ENCODE assay signal across 9 cellular contexts in the genomic region with DNA sequence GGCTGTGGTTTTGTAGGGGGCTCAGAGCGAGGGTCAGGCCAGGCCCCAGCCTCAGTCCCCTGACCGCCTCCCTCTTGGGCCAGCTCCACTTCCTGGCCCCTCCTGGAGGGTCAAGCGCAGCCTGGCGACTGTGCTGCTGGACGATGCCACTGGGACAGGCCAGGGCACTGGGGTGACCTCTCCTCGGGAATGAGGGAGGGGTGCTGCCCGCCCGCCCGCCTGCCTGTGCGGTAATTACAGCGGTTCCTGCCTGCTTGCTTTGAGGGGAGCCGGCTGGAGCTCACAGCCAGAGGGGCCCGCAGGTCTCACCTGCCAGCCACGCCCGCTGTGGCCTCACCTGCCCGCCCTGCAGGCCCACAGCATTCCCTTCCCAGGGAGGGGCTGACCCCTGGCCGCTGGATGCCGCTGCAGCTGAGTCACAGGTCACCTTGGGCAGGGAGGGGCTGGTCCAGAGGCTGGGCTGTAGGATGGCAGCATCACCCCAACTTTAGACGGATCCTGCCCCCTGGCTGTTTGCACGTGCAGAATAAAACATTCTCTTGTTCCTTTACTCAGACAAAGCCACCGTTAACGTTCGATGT.
A peak's percentile ranks its signal among the peaks of the same experiment; 100 is the strongest.
DNase-seq lines count a peak whose midpoint lies in the region; ATAC-seq and TF ChIP-seq lines count a peak whose summit lies in the region.
"Had no signal": no experiment of that assay in that cellular context is flagged by ENCODE, and none has a peak within 500 bp of the region (broad histone marks: within the 10 kb centered on the region; RNA-seq: fewer than 3 reads in every experiment).

No MANE protein-coding gene starts in this region.

- peaks cover 29% of the 10 kb centered on the region for H3K27me3 Mint-ChIP-seq in HFFc6 (ENCODE audit: insufficient read depth)
- H3K27me3 Mint-ChIP-seq in activated T-helper 17 cell treated with anti-CD3 and anti-CD28 coated beads, Interleukin-2, amount 50 U/mL, for 72 hours, result peaks cover 12% of the 10 kb centered on the region
- peaks cover 65% of the 10 kb centered on the region for H3K27me3 Mint-ChIP-seq in stimulated activated memory B cell treated with anti-CD40 and anti-IgM and Interleukin-4, amounts not matched to agents 10 μg/mL and 1 μg/mL and 100 μg/mL, for 72 hours

- H3K27ac ChIP-seq in lower lobe of right lung, result no peak overlapping the region

- no peak overlapping the region for H3K4me3 Mint-ChIP-seq in HFFc6
- no peak overlapping the region for H3K4me3 Mint-ChIP-seq in activated T-helper 17 cell treated with anti-CD3 and anti-CD28 coated beads, Interleukin-2, amount 50 U/mL, for 72 hours
- H3K4me3 Mint-ChIP-seq in stimulated activated memory B cell treated with anti-CD40 and anti-IgM and Interleukin-4, amounts not matched to agents 10 μg/mL and 1 μg/mL and 100 μg/mL, for 72 hours, result no peak overlapping the region
- H3K4me3 Mint-ChIP-seq: dendritic cell treated with granulocyte-macrophage colony-stimulating factor and Interleukin-4, amounts not matched to agents 40 ng/mL and 50 ng/mL, for 4 days had no signal

- TF ChIP-seq CTCF in HFFc6 (IDR thresholded peaks at IDR 0.05) (peak; percentile 71), lower lobe of right lung (IDR thresholded peaks at IDR 0.05) (peak; percentile 43)

- no peaks in the 10 kb centered on the region for H3K9me3 ChIP-seq in lower lobe of right lung

- intact Hi-C loops in lower lobe of right lung (cut with DNase I), result no loop called here

- H3K27ac Mint-ChIP-seq in HFFc6, result no peak overlapping the region
- no peak overlapping the region for H3K27ac Mint-ChIP-seq in activated T-helper 17 cell treated with anti-CD3 and anti-CD28 coated beads, Interleukin-2, amount 50 U/mL, for 72 hours
- no peak overlapping the region for H3K27ac Mint-ChIP-seq in stimulated activated memory B cell treated with anti-CD40 and anti-IgM and Interleukin-4, amounts not matched to agents 10 μg/mL and 1 μg/mL and 100 μg/mL, for 72 hours
- H3K27ac Mint-ChIP-seq: dendritic cell treated with granulocyte-macrophage colony-stimulating factor and Interleukin-4, amounts not matched to agents 40 ng/mL and 50 ng/mL, for 4 days had no signal

- H3K36me3 ChIP-seq in lower lobe of right lung, result no peaks in the 10 kb centered on the region

- DNase-seq in COR-L47 (lab: John Stamatoyannopoulos, UW), result peak; percentile 26
- peak; percentile 42 for DNase-seq in HFFc6
- peak; percentile 76 for DNase-seq in lower lobe of right lung
- DNase-seq in NCI-H2107 (lab: John Stamatoyannopoulos, UW), result no peak
- no peak for DNase-seq in GM19240 (ENCODE audit: insufficient read length, low spot score)

- no peak overlapping the region for H3K4me3 ChIP-seq in lower lobe of right lung

- H3K9me3 Mint-ChIP-seq in HFFc6, result no peaks in the 10 kb centered on the region
- H3K9me3 Mint-ChIP-seq in activated T-helper 17 cell treated with anti-CD3 and anti-CD28 coated beads, Interleukin-2, amount 50 U/mL, for 72 hours, result no peaks in the 10 kb centered on the region
- H3K9me3 Mint-ChIP-seq in stimulated activated memory B cell treated with anti-CD40 and anti-IgM and Interleukin-4, amounts not matched to agents 10 μg/mL and 1 μg/mL and 100 μg/mL, for 72 hours, result no peaks in the 10 kb centered on the region
- H3K9me3 Mint-ChIP-seq: dendritic cell treated with granulocyte-macrophage colony-stimulating factor and Interleukin-4, amounts not matched to agents 40 ng/mL and 50 ng/mL, for 4 days had no signal

- H3K36me3 Mint-ChIP-seq in HFFc6 (ENCODE audit: low read depth), result no peaks in the 10 kb centered on the region
- H3K36me3 Mint-ChIP-seq in activated T-helper 17 cell treated with anti-CD3 and anti-CD28 coated beads, Interleukin-2, amount 50 U/mL, for 72 hours (ENCODE audit: low read depth), result no peaks in the 10 kb centered on the region
- H3K36me3 Mint-ChIP-seq in stimulated activated memory B cell treated with anti-CD40 and anti-IgM and Interleukin-4, amounts not matched to agents 10 μg/mL and 1 μg/mL and 100 μg/mL, for 72 hours, result no peaks in the 10 kb centered on the region

- peak; percentile 35 for ATAC-seq in activated T-helper 17 cell treated with anti-CD3 and anti-CD28 coated beads, Interleukin-2, amount 50 U/mL, for 72 hours (replicated peaks)
- ATAC-seq in lower lobe of right lung (peak; percentile 72 to 75), GM18909 (IDR thresholded peaks at IDR 0.05; ENCODE audit: poor library complexity, unreplicated experiment) (no peak)
- no peak for ATAC-seq in stimulated activated memory B cell treated with anti-CD40 and anti-IgM and Interleukin-4, amounts not matched to agents 10 μg/mL and 1 μg/mL and 100 μg/mL, for 72 hours

- H3K4me1 ChIP-seq in lower lobe of right lung, result peaks cover 13% of the 10 kb centered on the region

- H3K27me3 ChIP-seq in lower lobe of right lung (ENCODE audit: low read depth), result peaks cover 17% of the 10 kb centered on the region

- H3K4me1 Mint-ChIP-seq in HFFc6 (ENCODE audit: low read depth), result no peaks in the 10 kb centered on the region
- H3K4me1 Mint-ChIP-seq in activated T-helper 17 cell treated with anti-CD3 and anti-CD28 coated beads, Interleukin-2, amount 50 U/mL, for 72 hours, result no peaks in the 10 kb centered on the region
- no peaks in the 10 kb centered on the region for H3K4me1 Mint-ChIP-seq in stimulated activated memory B cell treated with anti-CD40 and anti-IgM and Interleukin-4, amounts not matched to agents 10 μg/mL and 1 μg/mL and 100 μg/mL, for 72 hours

Comparison
In these comparisons a context has a peak if more than half of its experiments do, and no peak if none do; other contexts are left out.
1. DNase-seq: peak in COR-L47 (single experiment), HFFc6 (single experiment) and lower lobe of right lung (single experiment); none in NCI-H2107 (single experiment) and GM19240 (single experiment).
2. ATAC-seq: peak in activated T-helper 17 cell treated with anti-CD3 and anti-CD28 coated beads, Interleukin-2, amount 50 U/mL, for 72 hours (single experiment) and lower lobe of right lung (2 of 2); none in stimulated activated memory B cell treated with anti-CD40 and anti-IgM and Interleukin-4, amounts not matched to agents 10 μg/mL and 1 μg/mL and 100 μg/mL, for 72 hours (single experiment) and GM18909 (single experiment).